In genomic region chr15:66931768-66932633, GRCh38 we compare ENCODE assay signal across 10 cellular contexts.
A peak's percentile ranks its signal among the peaks of the same experiment; 100 is the strongest.
DNase-seq lines count a peak whose midpoint lies in the region; ATAC-seq and TF ChIP-seq lines count a peak whose summit lies in the region.
"Had no signal": no experiment of that assay in that cellular context is flagged by ENCODE, and none has a peak within 500 bp of the region (broad histone marks: within the 10 kb centered on the region; RNA-seq: fewer than 3 reads in every experiment).

No MANE protein-coding gene starts in this region.

- peak overlapping the region; percentile 53 for H3K27ac ChIP-seq in IMR-90 (ENCODE audit: insufficient read depth, low read length)
- peak overlapping the region; percentile 88 for H3K27ac ChIP-seq in mesodermal cell (ENCODE audit: low read depth, low read length, severe bottlenecking)
- H3K27ac ChIP-seq: HL-60 had no signal

- 0 out of 2 replicates have a peak overlapping the region, but pooled peaks have one; percentile 14 for H3K23ac ChIP-seq in IMR-90 (ENCODE audit: low read depth, low read length)

- H2BK20ac ChIP-seq in IMR-90 (ENCODE audit: low read depth, low read length), result peak overlapping the region; percentile 28

- H3K4me3 ChIP-seq in IMR-90 (ENCODE audit: insufficient read depth, low read depth, low read length) (no peak overlapping the region), mesodermal cell (ENCODE audit: extremely low read depth, insufficient read depth, low read length, poor library complexity, severe bottlenecking) (no peak overlapping the region)

- POLR2A ChIA-PET in IMR-90 (lab: Charles Lee; ENCODE audit: unreplicated experiment), result no interaction called here

- H3K14ac ChIP-seq in IMR-90 (replicated peaks; ENCODE audit: low read depth, low read length), result peak overlapping the region; percentile 17

- H2BK15ac ChIP-seq in IMR-90 (ENCODE audit: low read depth, low read length), result no peak overlapping the region; the same call in 2 of the 3 replicates

- no peak for TF ChIP-seq POLR2A in IMR-90 (IDR thresholded peaks at IDR 0.05; ENCODE audit: low read depth, low read length)

- H2AK9ac ChIP-seq in IMR-90 (replicated peaks; ENCODE audit: low read depth, low read length, poor library complexity), result peak overlapping the region; percentile 31

- H2AK5ac ChIP-seq in IMR-90 (ENCODE audit: low read depth, low read length), result peak overlapping the region; percentile 85

- dilution Hi-C loops in IMR-90 (cut with HindIII; ENCODE audit: low sequenced_read_pairs, unreplicated experiment), result no loop called here

- H2BK120ac ChIP-seq in IMR-90 (ENCODE audit: low read depth, low read length), result peak overlapping the region; percentile 4; the same call in 1 of the 2 replicates

- peak; percentile 69 for DNase-seq in AG20443 (ENCODE audit: low spot score)
- peak; percentile 63 for DNase-seq in IMR-90
- DNase-seq in cerebellar cortex (ENCODE audit: low spot score), result peak; percentile 91
- DNase-seq in NCI-H128 (lab: John Stamatoyannopoulos, UW; ENCODE audit: unreplicated experiment), result no peak
- DNase-seq in NOMO-1 (lab: John Stamatoyannopoulos, UW; ENCODE audit: unreplicated experiment in 2 of 2), result no peak
- DNase-seq in amniotic stem cell (lab: John Stamatoyannopoulos, UW), result no peak
- DNase-seq: activated CD4-positive, alpha-beta T cell treated with anti-CD3 and anti-CD28 coated beads for 36 hours had no signal

- H3K4me2 ChIP-seq in IMR-90 (ENCODE audit: low read depth, low read length), result peak overlapping the region; percentile 56

- peak overlapping the region; percentile 65 for H2BK5ac ChIP-seq in IMR-90 (ENCODE audit: low read depth, low read length, poor library complexity, severe bottlenecking)

- 0 out of 2 replicates have a peak overlapping the region, but pooled peaks have one; percentile 17 for H3K56ac ChIP-seq in IMR-90 (ENCODE audit: extremely low read depth, insufficient read depth, low read length)

- intact Hi-C loops in IMR-90 (cut with micrococcal nuclease), result no loop called here

- TF ChIP-seq RAD21 in IMR-90 (IDR thresholded peaks at IDR 0.05; ENCODE audit: low read length), result no peak

- peaks cover 10% of the 10 kb centered on the region for H3K9me1 ChIP-seq in IMR-90 (ENCODE audit: insufficient read depth, low read length)

- peak; percentile 69 for ATAC-seq in IMR-90 (ENCODE audit: low read depth)
- ATAC-seq in GM19035 (IDR thresholded peaks at IDR 0.05; ENCODE audit: unreplicated experiment), result no peak
- ATAC-seq: activated CD4-positive, alpha-beta T cell treated with anti-CD3 and anti-CD28 coated beads for 36 hours had no signal

- peak overlapping the region; percentile 54 for H3K18ac ChIP-seq in IMR-90 (ENCODE audit: low read depth, low read length)

- H3K9me3 ChIP-seq in IMR-90 (ENCODE audit: control insufficient read depth, insufficient read depth, low read length), result no peaks in the 10 kb centered on the region
- peaks cover 20% of the 10 kb centered on the region for H3K9me3 ChIP-seq in mesodermal cell (ENCODE audit: control insufficient read depth, low read length)

- no peaks in the 10 kb centered on the region for H3K27me3 ChIP-seq in IMR-90 (ENCODE audit: control insufficient read depth, insufficient read depth, low read length)

- H3K36me3 ChIP-seq in IMR-90 (ENCODE audit: control insufficient read depth, insufficient read depth, low read length) (no peaks in the 10 kb centered on the region), mesodermal cell (ENCODE audit: control insufficient read depth, insufficient read depth, low read length) (no peaks in the 10 kb centered on the region)

- H3K4me1 ChIP-seq in IMR-90 (ENCODE audit: control insufficient read depth, insufficient read depth, low read length) (peaks cover 30% of the 10 kb centered on the region), mesodermal cell (ENCODE audit: control insufficient read depth, insufficient read depth, low read length, poor library complexity, severe bottlenecking) (peaks cover 39% of the 10 kb centered on the region)

- peaks cover 11% of the 10 kb centered on the region for H4K20me1 ChIP-seq in IMR-90 (ENCODE audit: insufficient read depth, low read length)

- peak overlapping the region; percentile 30; the same call in 1 of the 2 replicates for H4K91ac ChIP-seq in IMR-90 (ENCODE audit: insufficient read depth, low read depth, low read length)

- BruUV-seq in IMR-90 (replicated peaks; lab: Mats Ljungman, UMichigan), result no TSS peak

- 78% methylated on average over 3 of the region's 15 CpGs; no CpG with 5 or more reads in 1 of the 2 experiments for WGBS in IMR-90 (ENCODE audit: extremely low coverage in 2 of 2, insufficient read length in 1 of 2), 2 experiments
- WGBS in mesodermal cell (ENCODE audit: insufficient coverage in 2 of 2), 2 experiments, result 50 to 64% methylated on average over 10 to 12 of the region's 15 CpGs

- peak overlapping the region; percentile 21; the same call in 1 of the 2 replicates for H3K4ac ChIP-seq in IMR-90 (ENCODE audit: low read depth, low read length)

- peak overlapping the region; percentile 22 to 26; a peak in 3 of 4 replicates for H4K8ac ChIP-seq in IMR-90 (ENCODE audit: low read depth in 2 of 2, low read length in 2 of 2)

- no peak overlapping the region for H3K9ac ChIP-seq in IMR-90 (ENCODE audit: low read depth, low read length)

- CTCF ChIA-PET in IMR-90 (lab: Yijun Ruan, JAX), result interaction anchor here (0.5 kb wide), 1 partner anchor 500 kb away, joined by 6 read pairs; no protein-coding TSS in a partner anchor

- peak overlapping the region; percentile 1; the same call in 1 of the 2 replicates for H4K5ac ChIP-seq in IMR-90 (ENCODE audit: low read depth, low read length)

- H2AFZ ChIP-seq in IMR-90 (replicated peaks; ENCODE audit: low read length, poor library complexity), result peak overlapping the region; percentile 70

- H3K79me1 ChIP-seq in IMR-90 (ENCODE audit: low read depth in 1 of 2, low read length in 2 of 2), result peaks cover 0 to 7% of the 10 kb centered on the region in 2 experiments; a peak in 1 of 4 replicates

- in situ Hi-C loops in IMR-90 (cut with MboI; ENCODE audit: low sequenced_read_pairs), result no loop called here

- TF ChIP-seq CTCF in IMR-90 (conservative IDR thresholded peaks at IDR 0.05; ENCODE audit: low read depth, low read length), result no peak

TF ChIP-seq in IMR-90, 13 proteins besides CTCF, POLR2A, EP300 and RAD21:
- TF ChIP-seq ELK1 (IDR thresholded peaks at IDR 0.05; ENCODE audit: borderline replicate concordance, low read depth, low read length) (no peak), MAZ (IDR thresholded peaks at IDR 0.05; ENCODE audit: borderline replicate concordance, low read depth, low read length) (no peak), FOS (IDR thresholded peaks at IDR 0.05; ENCODE audit: low read depth, low read length) (peak; percentile 16; the same call in 1 of the 2 replicates)

Comparison
In these comparisons a context has a peak if more than half of its experiments do, and no peak if none do; other contexts are left out.
1. DNase-seq: peak in AG20443 (single experiment), IMR-90 (single experiment) and cerebellar cortex (single experiment); none in NCI-H128 (single experiment), NOMO-1 (0 of 2) and amniotic stem cell (single experiment).